Comparison of ENCODE assay signal across 1 cellular context in genomic region chr18:14943967-14944636, GRCh38.
TF ChIP-seq lines count a peak whose summit lies in the region.

No MANE protein-coding gene starts in this region.

TF ChIP-seq in GM23338, 12 proteins besides CTCF, POLR2A, EP300 and RAD21 (continued from another document):
- TF ChIP-seq ZNF462 (CRISPR knock-in tag; IDR thresholded peaks at IDR 0.05), result no peak
- no peak for TF ChIP-seq JUNB (IDR thresholded peaks at IDR 0.05; ENCODE audit: unreplicated experiment)
- TF ChIP-seq ZNF114 (CRISPR knock-in tag; IDR thresholded peaks at IDR 0.05), result no peak
- TF ChIP-seq ETS1 (IDR thresholded peaks at IDR 0.05), result no peak
- TF ChIP-seq EZH2 (IDR thresholded peaks at IDR 0.05; ENCODE audit: low read depth, unreplicated experiment), result no peak
- no peak for TF ChIP-seq CREB1 (CRISPR knock-in tag; IDR thresholded peaks at IDR 0.05; ENCODE audit: low read depth)
- no peak for TF ChIP-seq STAT1 (IDR thresholded peaks at IDR 0.05; ENCODE audit: unreplicated experiment)
